In the genomic region with DNA sequence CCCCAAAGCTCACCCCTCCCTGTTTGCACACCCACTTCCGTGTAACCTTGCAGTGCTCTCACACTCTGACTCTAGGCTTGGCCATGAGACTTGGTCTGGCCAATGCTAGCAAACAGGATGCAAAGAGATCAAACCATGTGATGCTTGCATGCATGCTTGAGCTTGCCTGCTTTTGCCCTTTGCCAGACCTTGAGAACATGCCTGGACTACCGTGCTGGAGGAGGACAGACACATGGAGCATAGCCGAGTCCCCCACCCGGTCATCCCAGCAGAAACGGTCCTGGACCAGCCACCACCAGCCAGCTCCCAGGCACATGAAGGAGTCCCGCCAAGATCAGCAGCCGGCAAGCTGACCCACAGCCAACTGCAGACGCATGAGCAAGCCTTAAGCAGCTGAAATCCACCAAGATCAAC, we compare ENCODE assay signal across 10 cellular contexts. TPM values are rescaled to one million over a fixed set of nuclear protein-coding genes. Genes with fewer than 3 reads are reported as not detected.
A peak's percentile ranks its signal among the peaks of the same experiment; 100 is the strongest.
DNase-seq lines count a peak whose midpoint lies in the region; ATAC-seq and TF ChIP-seq lines count a peak whose summit lies in the region.
"Had no signal": no experiment of that assay in that cellular context is flagged by ENCODE, and none has a peak within 500 bp of the region (broad histone marks: within the 10 kb centered on the region; RNA-seq: fewer than 3 reads in every experiment).

No MANE protein-coding gene starts in this region.

- ATAC-seq in HG03520 (IDR thresholded peaks at IDR 0.05; ENCODE audit: unreplicated experiment) (peak; percentile 60), esophagus mucosa (peak; percentile 84), psoas muscle (peak; percentile 55 to 75 (median 55)), HG03565 (IDR thresholded peaks at IDR 0.05; ENCODE audit: unreplicated experiment) (no peak)

- H3K9me3 ChIP-seq in psoas muscle: no peaks in the 10 kb centered on the region
- H3K9me3 ChIP-seq in MM.1S (replicated peaks; ENCODE audit: insufficient read depth, low read length): no peaks in the 10 kb centered on the region

- H3K9me2 ChIP-seq in MM.1S (replicated peaks; ENCODE audit: insufficient read depth, low read length): no peaks in the 10 kb centered on the region

- TF ChIP-seq CTCF in psoas muscle (IDR thresholded peaks at IDR 0.05): no peak
- no peak for TF ChIP-seq CTCF in MM.1S (IDR thresholded peaks at IDR 0.05; ENCODE audit: low read length)

- no peak overlapping the region for H2AFZ ChIP-seq in MM.1S (ENCODE audit: low read length)

- H3K9ac ChIP-seq in MM.1S (ENCODE audit: low read length): no peak overlapping the region

- DNase-seq in DMS53 (lab: John Stamatoyannopoulos, UW): peak; percentile 8
- DNase-seq in DMS53 treated with DMSO at 0.1 percent for 48 hours (lab: John Stamatoyannopoulos, UW; ENCODE audit: unreplicated experiment): no peak
- DNase-seq in psoas muscle: peak; percentile 70 to 77
- DNase-seq in OCI-M2 (lab: John Stamatoyannopoulos, UW; ENCODE audit: unreplicated experiment): no peak
- no peak for DNase-seq in MM.1S
- DNase-seq: NCI-H2171; stimulated activated naive B cell treated with anti-CD40 and anti-IgM and Interleukin-4, amounts not matched to agents 10 μg/mL and 1 μg/mL and 100 μg/mL, for 72 hours had no signal

- H3K27me3 ChIP-seq in psoas muscle (ENCODE audit: insufficient read depth in 3 of 3, low read length in 2 of 3) (no peaks in the 10 kb centered on the region), MM.1S (replicated peaks; ENCODE audit: insufficient read depth, low read length) (no peaks in the 10 kb centered on the region)

- H3K4me2 ChIP-seq in MM.1S (ENCODE audit: low read depth, low read length): no peak overlapping the region

- intact Hi-C loops in psoas muscle (cut with DNase I): no loop called here

- H3K4me3 ChIP-seq in psoas muscle (no peak overlapping the region), MM.1S (ENCODE audit: low read length) (no peak overlapping the region)

- H3K27ac ChIP-seq in psoas muscle (no peak overlapping the region), MM.1S (ENCODE audit: low read length) (no peak overlapping the region)

- H3K36me3 ChIP-seq in psoas muscle (ENCODE audit: insufficient read depth in 1 of 2, low read depth in 1 of 2): peaks cover 0 to 9% of the 10 kb centered on the region in 2 donors
- no peaks in the 10 kb centered on the region for H3K36me3 ChIP-seq in MM.1S (replicated peaks; ENCODE audit: insufficient read depth, low read length)

- no peaks in the 10 kb centered on the region for H3F3A ChIP-seq in MM.1S (ENCODE audit: insufficient read depth, low read length)

- H3K4me1 ChIP-seq in psoas muscle (peaks cover 10% of the 10 kb centered on the region), MM.1S (ENCODE audit: low read length) (no peaks in the 10 kb centered on the region)

- H4K20me1 ChIP-seq in MM.1S (ENCODE audit: insufficient read depth, low read length): no peaks in the 10 kb centered on the region

- WGBS in psoas muscle, 3 donors: 14 to 51% (median 25%) methylated on average over 8 of the region's 8 CpGs

- no peaks in the 10 kb centered on the region for H3K79me2 ChIP-seq in MM.1S (ENCODE audit: low read length)

RNA-seq across cellular contexts. Expression of a gene that starts 23.4 kb away (rescaled TPM):
- total RNA-seq in esophagus mucosa (1.5 TPM), psoas muscle (10 to 100 TPM in 1 of 4 donors, 1 to 10 TPM in 3; 1.7 to 13.2 (median 3.8) TPM)
- polyA plus RNA-seq in psoas muscle: 1 to 10 TPM in 2 of 3 donors, under 1 TPM in 1; 0.46 to 1.6 (median 1.2) TPM

RNA-seq across cellular contexts. Expression of a gene that starts 55.1 kb away (rescaled TPM):
- total RNA-seq in esophagus mucosa (29.7 TPM), psoas muscle (10 to 100 TPM; 11.5 to 17.7 (median 16.0) TPM)
- 10 to 100 TPM; 11.6 to 29.1 (median 12.2) TPM for polyA plus RNA-seq in psoas muscle

Comparison
In these comparisons a context has a peak if more than half of its experiments do, and no peak if none do; other contexts are left out.
1. DNase-seq: peak in DMS53 (single experiment) and psoas muscle (2 of 2); none in DMS53 treated with DMSO at 0.1 percent for 48 hours (single experiment), OCI-M2 (single experiment) and MM.1S (single experiment).